8 cellular contexts compared by ENCODE assay signal in the genomic region with DNA sequence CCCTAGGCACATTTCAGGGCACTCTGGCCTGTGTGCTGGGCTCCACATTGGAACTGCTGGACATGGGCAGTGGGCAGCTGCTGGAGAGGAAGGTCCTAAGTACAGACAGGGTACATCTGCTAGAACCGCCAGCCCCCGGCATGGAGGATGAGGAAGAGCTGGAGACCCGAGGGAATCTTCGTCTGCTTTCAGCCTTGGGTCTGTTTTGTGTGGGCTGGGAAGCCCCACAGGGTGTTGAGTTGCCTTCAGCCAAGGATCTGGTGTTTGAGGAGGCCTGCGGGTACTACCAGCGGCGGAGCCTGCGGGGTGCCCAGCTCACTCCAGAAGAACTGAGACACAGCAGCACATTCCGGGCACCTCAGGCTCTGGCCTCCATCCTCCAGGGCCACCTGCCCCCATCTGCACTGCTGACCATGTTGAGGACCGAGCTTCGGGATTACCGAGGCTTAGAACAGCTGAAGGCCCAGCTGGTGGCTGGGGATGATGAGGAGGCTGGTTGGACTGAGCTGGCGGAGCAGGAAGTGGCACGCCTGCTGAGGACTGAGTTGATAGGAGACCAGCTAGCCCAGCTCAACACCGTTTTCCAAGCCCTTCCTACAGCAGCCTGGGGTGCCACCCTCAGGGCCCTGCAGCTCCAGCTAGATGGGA. TPM values are rescaled to one million over a fixed set of nuclear protein-coding genes. Genes with fewer than 3 reads are reported as not detected.
DNase-seq lines count a peak whose midpoint lies in the region; ATAC-seq and TF ChIP-seq lines count a peak whose summit lies in the region.

No MANE protein-coding gene starts in this region.

- BruUV-seq in Panc1 (replicated peaks; lab: Mats Ljungman, UMichigan) = TSS peak; percentile 85

- CTCF ChIA-PET in Panc1 (lab: Charles Lee) = no interaction called here

- H3K4me3 ChIP-seq in GM12865 (ENCODE audit: low read depth, low read length) (peak overlapping the region; percentile 60), Panc1 (ENCODE audit: low read depth in 2 of 2, low read length in 2 of 2) (peak overlapping the region; percentile 77), esophagus (ENCODE audit: low read depth in 1 of 2, low read length in 2 of 2) (peak overlapping the region; percentile 86 to 91)

- no peaks in the 10 kb centered on the region for H3K9me3 ChIP-seq in Panc1 (ENCODE audit: control insufficient read depth, insufficient read depth, low read depth, low read length)
- H3K9me3 ChIP-seq in esophagus (ENCODE audit: control insufficient read depth in 2 of 2, insufficient read depth in 1 of 2, low read depth in 1 of 2, low read length in 1 of 2) = no peaks in the 10 kb centered on the region

- no peak for DNase-seq in GM12865 (ENCODE audit: low read depth)
- no peak for DNase-seq in Panc1 (ENCODE audit: low read depth, low spot score)
- DNase-seq in sciatic nerve (ENCODE audit: low spot score) = peak; percentile 57
- no peak for DNase-seq in NCI-H345 (lab: John Stamatoyannopoulos, UW)
- no peak for DNase-seq in inferior parietal cortex (ENCODE audit: extremely low spot score)

- H3K27me3 ChIP-seq in Panc1 (ENCODE audit: control insufficient read depth, insufficient read depth, low read length) (no peaks in the 10 kb centered on the region), esophagus (ENCODE audit: control insufficient read depth in 1 of 2, insufficient read depth in 2 of 2, low read length in 2 of 2) (no peaks in the 10 kb centered on the region)

- no peak for TF ChIP-seq CTCF in GM12865 (IDR thresholded peaks at IDR 0.05; ENCODE audit: insufficient read depth, low read depth, low read length, missing control alignments)
- TF ChIP-seq CTCF in Panc1 (IDR thresholded peaks at IDR 0.05) = no peak

- intact Hi-C loops in Panc1 (cut with micrococcal nuclease; ENCODE audit: unreplicated experiment) (no loop called here), sciatic nerve (cut with DNase I) (no loop called here)

- in situ Hi-C loops in Panc1 (cut with HindIII; ENCODE audit: low pct_unique_long_range_greater_than_20kb, low sequenced_read_pairs) = no loop called here

- WGBS in esophagus, 2 donors = 72 to 74% methylated on average over 15 of the region's 15 CpGs

- ATAC-seq in Panc1 (no peak), sciatic nerve (no peak), HG02973 (IDR thresholded peaks at IDR 0.05; ENCODE audit: unreplicated experiment) (no peak), GM19463 (IDR thresholded peaks at IDR 0.05; ENCODE audit: unreplicated experiment) (no peak)

- POLR2A ChIA-PET in Panc1 (lab: Charles Lee) = interaction anchor here (0.5 kb wide), 1 partner anchor 22 kb away, joined by 6 read pairs; no protein-coding TSS in a partner anchor

- peaks cover 20% of the 10 kb centered on the region for H3K4me1 ChIP-seq in Panc1 (ENCODE audit: control insufficient read depth, insufficient read depth, low read length)
- peaks cover 14 to 20% of the 10 kb centered on the region in 2 donors for H3K4me1 ChIP-seq in esophagus (ENCODE audit: control insufficient read depth in 2 of 2, insufficient read depth in 2 of 2, low read length in 1 of 2)

- no peaks in the 10 kb centered on the region for H3K36me3 ChIP-seq in Panc1 (ENCODE audit: control insufficient read depth, insufficient read depth, low read length)
- peaks cover 2 to 11% of the 10 kb centered on the region in 2 donors for H3K36me3 ChIP-seq in esophagus (ENCODE audit: control insufficient read depth in 2 of 2, insufficient read depth in 2 of 2, low read length in 1 of 2)

- peak overlapping the region; percentile 88 for H3K27ac ChIP-seq in Panc1 (ENCODE audit: low read length)
- peak overlapping the region in 1 of 2 donors; percentile 5 for H3K27ac ChIP-seq in esophagus (ENCODE audit: low read depth in 2 of 2, low read length in 1 of 2)

RNA-seq across cellular contexts. Expression of gene HPS6, which starts 1.4 kb away (rescaled TPM):
- total RNA-seq in Panc1 (2021; ENCODE audit: unreplicated experiment) (34.5 TPM), sciatic nerve (14.0 TPM)
- polyA plus RNA-seq in Panc1 (2012; ENCODE audit: insufficient read length) = 32.4 TPM
- 10 to 100 TPM in 1 of 2 donors, 1 to 10 TPM in 1; 9.4 to 12.5 TPM for polyA plus RNA-seq in esophagus

RNA-seq across cellular contexts. Expression of gene ARMH3, which starts 10.6 kb away (rescaled TPM):
- total RNA-seq in Panc1 (2021; ENCODE audit: unreplicated experiment) (30.6 TPM), sciatic nerve (30.9 TPM)
- 19.3 TPM for polyA plus RNA-seq in Panc1 (2012; ENCODE audit: insufficient read length)
- 10 to 100 TPM; 13.1 to 16.3 TPM for polyA plus RNA-seq in esophagus

RNA-seq across cellular contexts. Expression of gene LDB1, which starts 53.6 kb away (rescaled TPM):
- total RNA-seq in Panc1 (2021; ENCODE audit: unreplicated experiment) = 87.6 TPM
- polyA plus RNA-seq in Panc1 (2012; ENCODE audit: insufficient read length) = 125 TPM
- polyA plus RNA-seq in esophagus = 10 to 100 TPM; 29.8 to 36.5 TPM
- 64.3 TPM for total RNA-seq in sciatic nerve
